ENCODE assay signal across 1 cellular context in the genomic region with DNA sequence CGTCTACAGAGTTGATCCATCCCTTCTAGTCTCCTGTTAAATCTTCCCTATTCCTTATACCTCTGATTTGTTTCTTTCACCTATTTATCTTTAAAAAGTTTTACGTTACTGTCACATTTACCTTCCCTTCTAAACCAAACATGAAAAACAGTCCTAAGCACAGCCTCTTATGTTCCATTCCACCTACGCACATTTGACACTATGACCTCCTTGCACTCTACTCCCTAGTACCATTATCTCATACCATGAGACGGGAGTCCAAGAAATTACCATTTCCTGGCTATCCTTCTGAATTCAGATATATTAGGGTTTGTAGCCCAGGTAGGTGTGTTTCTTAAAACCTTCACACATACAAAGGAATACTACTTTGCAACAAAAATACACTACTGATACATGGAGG.
TF ChIP-seq lines count a peak whose summit lies in the region.

No MANE protein-coding gene starts in this region.

TF ChIP-seq in K562, 482 proteins besides CTCF, POLR2A, EP300 and RAD21:
- TF ChIP-seq NCOA6 (IDR thresholded peaks at IDR 0.05) (no peak), MYC (IDR thresholded peaks at IDR 0.05; ENCODE audit: low read depth, low read length) (no peak), MYC (CRISPR knock-in tag; IDR thresholded peaks at IDR 0.05; ENCODE audit: borderline replicate concordance, low read depth) (no peak), CBFB (CRISPR knock-in tag; IDR thresholded peaks at IDR 0.05) (no peak), EHMT2 (IDR thresholded peaks at IDR 0.05) (0 out of 2 replicates have a peak, but pooled peaks have one; percentile 24), ZNF224 (CRISPR knock-in tag; IDR thresholded peaks at IDR 0.05) (no peak), TBP (optimal IDR thresholded peaks at IDR 0.05; ENCODE audit: low read depth, low read length) (no peak), MEF2A (IDR thresholded peaks at IDR 0.05; ENCODE audit: control insufficient read depth, low read depth, low read length) (no peak), ILF3 (IDR thresholded peaks at IDR 0.05; ENCODE audit: borderline replicate concordance) (no peak), SIN3B (IDR thresholded peaks at IDR 0.05; ENCODE audit: low read depth) (no peak), ZFX (CRISPR knock-in tag; IDR thresholded peaks at IDR 0.05) (no peak), EGR1 (conservative IDR thresholded peaks at IDR 0.05) (peak; percentile 84), ZNF780A (CRISPR knock-in tag; IDR thresholded peaks at IDR 0.05) (no peak), ESRRB (CRISPR knock-in tag; IDR thresholded peaks at IDR 0.05; ENCODE audit: borderline replicate concordance) (no peak)
- TF ChIP-seq, protein P1, sequence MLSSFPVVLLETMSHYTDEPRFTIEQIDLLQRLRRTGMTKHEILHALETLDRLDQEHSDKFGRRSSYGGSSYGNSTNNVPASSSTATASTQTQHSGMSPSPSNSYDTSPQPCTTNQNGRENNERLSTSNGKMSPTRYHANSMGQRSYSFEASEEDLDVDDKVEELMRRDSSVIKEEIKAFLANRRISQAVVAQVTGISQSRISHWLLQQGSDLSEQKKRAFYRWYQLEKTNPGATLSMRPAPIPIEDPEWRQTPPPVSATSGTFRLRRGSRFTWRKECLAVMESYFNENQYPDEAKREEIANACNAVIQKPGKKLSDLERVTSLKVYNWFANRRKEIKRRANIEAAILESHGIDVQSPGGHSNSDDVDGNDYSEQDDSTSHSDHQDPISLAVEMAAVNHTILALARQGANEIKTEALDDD (IDR thresholded peaks at IDR 0.05): 0 out of 2 replicates have a peak, but pooled peaks have one; percentile 52
